20 cellular contexts compared by ENCODE assay signal in genomic region chr10:129973674-129974059, GRCh38. TPM values are rescaled to one million over a fixed set of nuclear protein-coding genes. Genes with fewer than 3 reads are reported as not detected.
"Had no signal": no experiment of that assay in that cellular context is flagged by ENCODE, and none has a peak within 500 bp of the region (broad histone marks: within the 10 kb centered on the region; RNA-seq: fewer than 3 reads in every experiment).

No MANE protein-coding gene starts in this region.

- FAIRE-seq: endometrium, pancreas, small intestine, urothelium cell line had no signal

- H3K9me3 Mint-ChIP-seq: central memory CD8-positive, alpha-beta T cell; natural killer cell treated with Interleukin-12 subunit alpha and Interleukin-12 subunit beta and Interleukin-15 and Interleukin-18, amount 100 ng/mL, for 72 hours had no signal

- H3K36me3 ChIP-seq: esophagus muscularis mucosa, gastroesophageal sphincter, pancreas had no signal

- DNase-seq: cortex of kidney; dorsolateral prefrontal cortex; effector CD8-positive, alpha-beta T cell; left colon; nucleus accumbens; pancreas; small intestine; stimulated activated CD4-positive, alpha-beta T cell treated with anti-CD3 and anti-CD28 coated beads, Interleukin-2, amount 100 ng/mL, for 48 hours; stimulated activated naive CD4-positive, alpha-beta T cell treated with Interleukin-2 at 50 U/mL for 16 hours; trophoblast cell had no signal

- H3K4me3 Mint-ChIP-seq: central memory CD8-positive, alpha-beta T cell; natural killer cell treated with Interleukin-12 subunit alpha and Interleukin-12 subunit beta and Interleukin-15 and Interleukin-18, amount 100 ng/mL, for 72 hours had no signal

- H3K9me3 ChIP-seq: esophagus muscularis mucosa, gastroesophageal sphincter, pancreas had no signal

- H3K27ac Mint-ChIP-seq: natural killer cell treated with Interleukin-12 subunit alpha and Interleukin-12 subunit beta and Interleukin-15 and Interleukin-18, amount 100 ng/mL, for 72 hours; progenitor cell of endocrine pancreas had no signal

- H3K27ac ChIP-seq: dorsolateral prefrontal cortex, epithelial cell of prostate, esophagus muscularis mucosa, gastroesophageal sphincter, pancreas had no signal

- H3K4me3 ChIP-seq: dorsolateral prefrontal cortex, lung, pancreas had no signal

- H3K36me3 Mint-ChIP-seq: natural killer cell treated with Interleukin-12 subunit alpha and Interleukin-12 subunit beta and Interleukin-15 and Interleukin-18, amount 100 ng/mL, for 72 hours had no signal

RNA-seq across cellular contexts. Expression of gene EBF3, which starts 9.6 kb away (rescaled TPM):
- total RNA-seq: kidney epithelial cell; natural killer cell treated with Interleukin-12 subunit alpha and Interleukin-12 subunit beta and Interleukin-15 and Interleukin-18, amount 100 ng/mL, for 72 hours had no signal
